In genomic region chr10:84783386-84783785, GRCh38 we compare ENCODE assay signal across 8 cellular contexts.
A peak's percentile ranks its signal among the peaks of the same experiment; 100 is the strongest.
DNase-seq lines count a peak whose midpoint lies in the region; ATAC-seq and TF ChIP-seq lines count a peak whose summit lies in the region.

No MANE protein-coding gene starts in this region.

- no peak overlapping the region for H3K4me3 ChIP-seq in A673 (ENCODE audit: low read depth, low read length, poor library complexity, severe bottlenecking)

- H3K27ac Mint-ChIP-seq in CD4-positive, alpha-beta T cell, result no peak overlapping the region

- peaks cover 12% of the 10 kb centered on the region for H3K27me3 Mint-ChIP-seq in CD4-positive, alpha-beta T cell

- peaks cover 6% of the 10 kb centered on the region for H3K27me3 ChIP-seq in A673 (replicated peaks; ENCODE audit: insufficient read depth, low read depth, low read length, poor library complexity)
- no peaks in the 10 kb centered on the region for H3K27me3 ChIP-seq in CD4-positive, alpha-beta T cell (ENCODE audit: control insufficient read depth, insufficient read depth, low read length)

- H3K9me3 Mint-ChIP-seq in CD4-positive, alpha-beta T cell, result no peaks in the 10 kb centered on the region

- no peaks in the 10 kb centered on the region for H3K4me1 ChIP-seq in A673 (ENCODE audit: insufficient read depth, low read length, poor library complexity, severe bottlenecking)

- intact Hi-C loops in A673 (cut with micrococcal nuclease; ENCODE audit: unreplicated experiment), result no loop called here
- intact Hi-C loops in CD4-positive, alpha-beta T cell (cut with DNase I, micrococcal nuclease), result loop anchor here (5.0 kb wide), 1 partner anchor 1594 kb away; no protein-coding TSS in a partner anchor

- H3K36me3 Mint-ChIP-seq in CD4-positive, alpha-beta T cell (ENCODE audit: low read depth), result no peaks in the 10 kb centered on the region

- DNase-seq in A673 (ENCODE audit: low spot score), result peak; percentile 44
- DNase-seq in NCI-H1694 treated with DMSO at 0.1 percent for 48 hours (lab: John Stamatoyannopoulos, UW), result peak; percentile 52
- DNase-seq in cerebellar cortex (ENCODE audit: low spot score), result peak; percentile 40
- peak; percentile 27 to 50 for DNase-seq in lung microvascular endothelial cell (ENCODE audit: low read depth in 2 of 2)
- DNase-seq in C1 segment of cervical spinal cord (lab: John Stamatoyannopoulos, UW), result no peak
- DNase-seq in CD4-positive, alpha-beta T cell, result no peak

- no TSS peak for BruUV-seq in A673 (replicated peaks; lab: Mats Ljungman, UMichigan)

- H3K4me1 Mint-ChIP-seq in CD4-positive, alpha-beta T cell (ENCODE audit: low read depth), result no peaks in the 10 kb centered on the region

- no peak overlapping the region for H3K4me3 Mint-ChIP-seq in CD4-positive, alpha-beta T cell

- POLR2A ChIA-PET in A673 (lab: Charles Lee; ENCODE audit: low non-redundant PET), result no interaction called here
- POLR2A ChIA-PET in CD4-positive, alpha-beta T cell (lab: Charles Lee), result no interaction called here

- H3K36me3 ChIP-seq in A673 (ENCODE audit: insufficient read depth, low read length, poor library complexity, severe bottlenecking), result no peaks in the 10 kb centered on the region

- CTCF ChIA-PET in A673 (lab: Charles Lee), result no interaction called here
- CTCF ChIA-PET in CD4-positive, alpha-beta T cell (lab: Charles Lee), result no interaction called here

- no peak overlapping the region for H3K27ac ChIP-seq in A673 (ENCODE audit: low read depth, low read length, poor library complexity, severe bottlenecking)
- no peak overlapping the region for H3K27ac ChIP-seq in CD4-positive, alpha-beta T cell (ENCODE audit: low read depth, low read length)

- peak; percentile 73 for ATAC-seq in HG02642 (IDR thresholded peaks at IDR 0.05; ENCODE audit: poor library complexity, unreplicated experiment)
- no peak for ATAC-seq in CD4-positive, alpha-beta T cell (ENCODE audit: poor library complexity)

- no peaks in the 10 kb centered on the region for H3K9me3 ChIP-seq in A673 (ENCODE audit: low read depth, low read length, poor library complexity, severe bottlenecking)
- H3K9me3 ChIP-seq in CD4-positive, alpha-beta T cell (ENCODE audit: control insufficient read depth, low read length), result no peaks in the 10 kb centered on the region

- peak; percentile 72 for TF ChIP-seq CTCF in A673 (conservative IDR thresholded peaks at IDR 0.05; ENCODE audit: low read depth, low read length)
- peak; percentile 66 for TF ChIP-seq CTCF in GM12874 (IDR thresholded peaks at IDR 0.05; ENCODE audit: insufficient read depth, low read depth, low read length)
- TF ChIP-seq CTCF in CD4-positive, alpha-beta T cell (IDR thresholded peaks at IDR 0.05), result no peak

Comparison
In these comparisons a context has a peak if more than half of its experiments do, and no peak if none do; other contexts are left out.
1. DNase-seq: peak in A673 (single experiment), NCI-H1694 treated with DMSO at 0.1 percent for 48 hours (single experiment), cerebellar cortex (single experiment) and lung microvascular endothelial cell (2 of 2); none in C1 segment of cervical spinal cord (0 of 14) and CD4-positive, alpha-beta T cell (0 of 10).